ENCODE assay signal across 8 cellular contexts in the genomic region with DNA sequence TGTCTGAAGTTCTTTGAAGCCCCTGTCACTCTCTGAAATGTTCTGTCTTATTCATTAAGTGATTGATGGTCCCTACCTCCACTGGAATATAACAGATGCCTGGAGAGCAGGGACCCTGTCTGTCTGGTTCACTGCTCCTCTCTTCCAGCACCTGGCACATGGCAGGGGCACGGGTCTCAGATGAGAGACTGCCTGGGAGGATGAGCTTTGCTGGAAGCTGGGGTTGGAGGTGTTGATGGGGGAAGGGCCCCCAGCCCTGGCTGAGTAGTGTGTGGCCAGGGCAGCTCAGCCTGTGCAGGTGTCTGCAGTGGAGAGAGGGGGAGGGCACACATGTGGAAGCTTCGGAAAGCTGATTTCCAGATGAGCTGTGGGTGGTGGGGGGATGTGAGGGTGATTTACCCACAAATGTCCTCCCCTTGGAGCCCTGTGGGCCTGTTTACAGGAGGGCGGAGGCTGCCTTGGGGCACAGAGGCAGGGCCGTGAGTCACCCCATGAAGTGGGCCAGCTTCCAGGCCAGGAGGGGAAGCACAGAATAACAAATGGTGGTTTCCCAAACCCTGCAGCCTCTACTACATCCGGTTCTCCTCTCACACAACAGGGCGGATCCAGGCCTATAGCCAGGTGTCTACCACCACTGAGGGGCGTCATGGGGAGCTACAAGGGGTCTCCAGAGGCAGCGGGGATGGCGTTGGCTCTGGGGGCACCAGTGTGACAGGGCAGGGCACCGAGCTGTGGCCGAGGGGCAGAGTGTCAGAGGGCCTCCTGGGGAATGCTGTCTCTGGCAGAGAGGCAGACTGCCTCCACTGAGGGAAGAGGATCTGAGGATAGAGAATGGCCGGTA. TPM values are rescaled to one million over a fixed set of nuclear protein-coding genes. Genes with fewer than 3 reads are reported as not detected.
A peak's percentile ranks its signal among the peaks of the same experiment; 100 is the strongest.
DNase-seq lines count a peak whose midpoint lies in the region; ATAC-seq and TF ChIP-seq lines count a peak whose summit lies in the region.

No MANE protein-coding gene starts in this region.

- H3K36me3 Mint-ChIP-seq in CD8-positive, alpha-beta T cell, result no peaks in the 10 kb centered on the region
- no peaks in the 10 kb centered on the region for H3K36me3 Mint-ChIP-seq in activated naive CD8-positive, alpha-beta T cell treated with anti-CD3 and anti-CD28 coated beads, Interleukin-2, amount 10 ng/mL, durations not matched to agents 7 days and 5 days

- intact Hi-C loops in CD8-positive, alpha-beta T cell (cut with DNase I, micrococcal nuclease), result no loop called here

- H3K4me1 Mint-ChIP-seq in CD8-positive, alpha-beta T cell (ENCODE audit: low read depth), result peaks cover 12% of the 10 kb centered on the region
- H3K4me1 Mint-ChIP-seq in activated naive CD8-positive, alpha-beta T cell treated with anti-CD3 and anti-CD28 coated beads, Interleukin-2, amount 10 ng/mL, durations not matched to agents 7 days and 5 days, result peaks cover 54% of the 10 kb centered on the region

- H3K36me3 ChIP-seq in CD8-positive, alpha-beta T cell (ENCODE audit: insufficient read depth, low read length), result no peaks in the 10 kb centered on the region
- peaks cover 85% of the 10 kb centered on the region for H3K36me3 ChIP-seq in RWPE2 (ENCODE audit: low read depth)

- no peak for TF ChIP-seq CTCF in CD8-positive, alpha-beta T cell (IDR thresholded peaks at IDR 0.05)
- TF ChIP-seq CTCF in RWPE2 (IDR thresholded peaks at IDR 0.05; ENCODE audit: poor library complexity, severe bottlenecking), result no peak

- POLR2A ChIA-PET in CD8-positive, alpha-beta T cell (lab: Charles Lee), result no interaction called here
- POLR2A ChIA-PET in activated naive CD8-positive, alpha-beta T cell treated with anti-CD3 and anti-CD28 coated beads, Interleukin-2, amount 10 ng/mL, durations not matched to agents 7 days and 5 days (lab: Charles Lee), result interaction anchor here (0.8 to 2.2 kb wide), 8 partner anchors 8 to 762 kb away, joined by 3 to 10 read pairs (median 3); a partner anchor contains a TSS
- POLR2A ChIA-PET in HEK293T (lab: Yijun Ruan, JAX), result no interaction called here

- H3K9me3 Mint-ChIP-seq in CD8-positive, alpha-beta T cell, result no peaks in the 10 kb centered on the region
- no peaks in the 10 kb centered on the region for H3K9me3 Mint-ChIP-seq in activated naive CD8-positive, alpha-beta T cell treated with anti-CD3 and anti-CD28 coated beads, Interleukin-2, amount 10 ng/mL, durations not matched to agents 7 days and 5 days

- CTCF ChIA-PET in CD8-positive, alpha-beta T cell (lab: Charles Lee), result interaction anchor here (2.2 kb wide), 1 partner anchor 36 kb away, joined by 6 read pairs; no protein-coding TSS in a partner anchor
- CTCF ChIA-PET in HEK293T (lab: Yijun Ruan, JAX), result interaction anchor here (0.7 to 2.6 kb wide), 4 partner anchors 35 to 818 kb away, joined by 3 to 9 read pairs (median 3); no protein-coding TSS in a partner anchor

- H3K4me1 ChIP-seq in CD8-positive, alpha-beta T cell (ENCODE audit: insufficient read depth, low read length), result peaks cover 11% of the 10 kb centered on the region
- peaks cover 47% of the 10 kb centered on the region for H3K4me1 ChIP-seq in RWPE2 (ENCODE audit: insufficient read depth, poor library complexity, severe bottlenecking)

- no peak overlapping the region for H3K27ac ChIP-seq in CD8-positive, alpha-beta T cell (ENCODE audit: low read depth, low read length)
- peak overlapping the region; percentile 99 for H3K27ac ChIP-seq in RWPE2 (ENCODE audit: poor library complexity, severe bottlenecking)

- ATAC-seq in CD8-positive, alpha-beta T cell, result peak; percentile 88
- ATAC-seq in GM19395 (IDR thresholded peaks at IDR 0.05; ENCODE audit: unreplicated experiment), result peak; percentile 94
- ATAC-seq in HG03457 (IDR thresholded peaks at IDR 0.05; ENCODE audit: unreplicated experiment), result peak; percentile 71
- ATAC-seq in RWPE2 (ENCODE audit: low read depth), result peak; percentile 6
- ATAC-seq in activated naive CD8-positive, alpha-beta T cell treated with anti-CD3 and anti-CD28 coated beads, Interleukin-2, amount 10 ng/mL, durations not matched to agents 7 days and 5 days (ENCODE audit: low read depth), result peak; percentile 96

- peak overlapping the region; percentile 28 for H3K27ac Mint-ChIP-seq in CD8-positive, alpha-beta T cell
- H3K27ac Mint-ChIP-seq in activated naive CD8-positive, alpha-beta T cell treated with anti-CD3 and anti-CD28 coated beads, Interleukin-2, amount 10 ng/mL, durations not matched to agents 7 days and 5 days, result peak overlapping the region; percentile 90

- H3K27me3 ChIP-seq in CD8-positive, alpha-beta T cell (ENCODE audit: insufficient read depth, low read length), result no peaks in the 10 kb centered on the region
- H3K27me3 ChIP-seq in RWPE2 (ENCODE audit: insufficient read depth, poor library complexity, severe bottlenecking), result no peaks in the 10 kb centered on the region

- no peaks in the 10 kb centered on the region for H3K9me3 ChIP-seq in CD8-positive, alpha-beta T cell (ENCODE audit: low read length)
- H3K9me3 ChIP-seq in RWPE2 (ENCODE audit: severe bottlenecking), result no peaks in the 10 kb centered on the region

- peak; percentile 18 to 70 (median 55) for DNase-seq in CD8-positive, alpha-beta T cell
- DNase-seq in RWPE2 (ENCODE audit: low spot score) (peak; percentile 91), islet precursor cell (peak; percentile 61), HEK293T (ENCODE audit: extremely low spot score) (no peak)
- DNase-seq in activated naive CD8-positive, alpha-beta T cell treated with anti-CD3 and anti-CD28 coated beads, Interleukin-2, amount 10 ng/mL, durations not matched to agents 7 days and 5 days, result peak; percentile 63
- peak; percentile 50 to 60 for DNase-seq in stimulated activated CD4-positive, alpha-beta T cell treated with anti-CD3 and anti-CD28 coated beads, Interleukin-2, amount 100 ng/mL, for 48 hours

- H3K4me3 Mint-ChIP-seq in CD8-positive, alpha-beta T cell, result no peak overlapping the region
- H3K4me3 Mint-ChIP-seq in activated naive CD8-positive, alpha-beta T cell treated with anti-CD3 and anti-CD28 coated beads, Interleukin-2, amount 10 ng/mL, durations not matched to agents 7 days and 5 days, result peak overlapping the region; percentile 67

- H3K4me3 ChIP-seq in CD8-positive, alpha-beta T cell (ENCODE audit: low read depth, low read length), result no peak overlapping the region
- no peak overlapping the region for H3K4me3 ChIP-seq in RWPE2 (ENCODE audit: severe bottlenecking)

- H3K27me3 Mint-ChIP-seq in CD8-positive, alpha-beta T cell (ENCODE audit: low read depth), result peaks cover 20% of the 10 kb centered on the region
- H3K27me3 Mint-ChIP-seq in activated naive CD8-positive, alpha-beta T cell treated with anti-CD3 and anti-CD28 coated beads, Interleukin-2, amount 10 ng/mL, durations not matched to agents 7 days and 5 days, result peaks cover 10% of the 10 kb centered on the region

TF ChIP-seq in HEK293T, 16 proteins besides CTCF, POLR2A, EP300 and RAD21:
- TF ChIP-seq, protein P1, sequence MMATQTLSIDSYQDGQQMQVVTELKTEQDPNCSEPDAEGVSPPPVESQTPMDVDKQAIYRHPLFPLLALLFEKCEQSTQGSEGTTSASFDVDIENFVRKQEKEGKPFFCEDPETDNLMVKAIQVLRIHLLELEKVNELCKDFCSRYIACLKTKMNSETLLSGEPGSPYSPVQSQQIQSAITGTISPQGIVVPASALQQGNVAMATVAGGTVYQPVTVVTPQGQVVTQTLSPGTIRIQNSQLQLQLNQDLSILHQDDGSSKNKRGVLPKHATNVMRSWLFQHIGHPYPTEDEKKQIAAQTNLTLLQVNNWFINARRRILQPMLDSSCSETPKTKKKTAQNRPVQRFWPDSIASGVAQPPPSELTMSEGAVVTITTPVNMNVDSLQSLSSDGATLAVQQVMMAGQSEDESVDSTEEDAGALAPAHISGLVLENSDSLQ (IDR thresholded peaks at IDR 0.05), result no peak
- TF ChIP-seq FOXA1 (IDR thresholded peaks at IDR 0.05) (no peak), TARDBP (IDR thresholded peaks at IDR 0.05) (no peak), NFRKB (IDR thresholded peaks at IDR 0.05) (no peak), L3MBTL2 (conservative IDR thresholded peaks at IDR 0.05) (no peak), FOXM1 (IDR thresholded peaks at IDR 0.05; ENCODE audit: borderline replicate concordance) (no peak), ELF4 (IDR thresholded peaks at IDR 0.05) (no peak), FOXK2 (IDR thresholded peaks at IDR 0.05) (no peak)
TF ChIP-seq in HEK293T: peak in this region for 0.

RNA-seq across cellular contexts. Expression of a gene that starts 11.0 kb away (rescaled TPM):
- total RNA-seq in CD8-positive, alpha-beta T cell, result not detected
- 1 to 10 TPM; 8.5 to 8.9 TPM for total RNA-seq in activated naive CD8-positive, alpha-beta T cell treated with anti-CD3 and anti-CD28 coated beads, Interleukin-2, amount 10 ng/mL, durations not matched to agents 7 days and 5 days

RNA-seq across cellular contexts. Expression of a gene that starts 30.5 kb away (rescaled TPM):
- under 1 TPM; 0.31 to 0.54 TPM for total RNA-seq in CD8-positive, alpha-beta T cell
- total RNA-seq in activated naive CD8-positive, alpha-beta T cell treated with anti-CD3 and anti-CD28 coated beads, Interleukin-2, amount 10 ng/mL, durations not matched to agents 7 days and 5 days, result under 1 TPM in 1 of 2 experiments, not detected in 1; 0.14 TPM

RNA-seq across cellular contexts. Expression of a gene that starts 47.3 kb away (rescaled TPM):
- not detected for total RNA-seq in CD8-positive, alpha-beta T cell
- not detected for total RNA-seq in activated naive CD8-positive, alpha-beta T cell treated with anti-CD3 and anti-CD28 coated beads, Interleukin-2, amount 10 ng/mL, durations not matched to agents 7 days and 5 days

RNA-seq across cellular contexts. Expression of a gene that starts 52.2 kb away (rescaled TPM):
- not detected for total RNA-seq in CD8-positive, alpha-beta T cell
- total RNA-seq in activated naive CD8-positive, alpha-beta T cell treated with anti-CD3 and anti-CD28 coated beads, Interleukin-2, amount 10 ng/mL, durations not matched to agents 7 days and 5 days, result not detected

Comparison
In these comparisons a context has a peak if more than half of its experiments do, and no peak if none do; other contexts are left out.
1. ATAC-seq: peak in every context shown above with its lines; median percentile 96 in activated naive CD8-positive, alpha-beta T cell treated with anti-CD3 and anti-CD28 coated beads, Interleukin-2, amount 10 ng/mL, durations not matched to agents 7 days and 5 days; 94 in GM19395; 88 in CD8-positive, alpha-beta T cell; 71 in HG03457; 6 in RWPE2.
2. RNA of a gene that starts 11.0 kb away (total RNA-seq): 8.5 to 8.9 TPM in activated naive CD8-positive, alpha-beta T cell treated with anti-CD3 and anti-CD28 coated beads, Interleukin-2, amount 10 ng/mL, durations not matched to agents 7 days and 5 days; not detected in CD8-positive, alpha-beta T cell; every median in the first group is over 4 times any median in the second.